ENCODE assay signal across 15 cellular contexts in genomic region chr1:211874521-211875347, GRCh38. TPM values are rescaled to one million over a fixed set of nuclear protein-coding genes. Genes with fewer than 3 reads are reported as not detected.
A peak's percentile ranks its signal among the peaks of the same experiment; 100 is the strongest.
DNase-seq lines count a peak whose midpoint lies in the region; ATAC-seq, FAIRE-seq and TF ChIP-seq lines count a peak whose summit lies in the region.
"Had no signal": no experiment of that assay in that cellular context is flagged by ENCODE, and none has a peak within 500 bp of the region (broad histone marks: within the 10 kb centered on the region; RNA-seq: fewer than 3 reads in every experiment).

No MANE protein-coding gene starts in this region.

- whole genome bisulfite sequencing in liver: 83% methylated on average over 25 of the region's 25 CpGs
- 13% methylated on average over 3 of the region's 25 CpGs for WGBS in HepG2 (ENCODE audit: low lambda C conversion rate)
- WGBS in lung, 2 donors: 81 to 93% methylated on average over 25 of the region's 25 CpGs
- WGBS in transverse colon (ENCODE audit: low coverage in 1 of 2), 2 donors: 20 to 90% methylated on average over 1 to 16 of the region's 25 CpGs

- POLR2A ChIA-PET in HepG2 (lab: Yijun Ruan, JAX): no interaction called here

- no peaks in the 10 kb centered on the region for H4K20me1 ChIP-seq in HepG2 (ENCODE audit: insufficient read depth, low read length)

- H3K9ac ChIP-seq in liver (ENCODE audit: low read depth in 1 of 2, low read length in 2 of 2) (no peak overlapping the region), HepG2 (ENCODE audit: insufficient read depth, low read depth, low read length) (no peak overlapping the region)
- H3K9ac ChIP-seq: GM23248 had no signal

- DNase-seq in HepG2 (ENCODE audit: low spot score): no peak
- DNase-seq in cerebellum (ENCODE audit: low spot score): peak; percentile 17
- DNase-seq in lung (ENCODE audit: low spot score): peak; percentile 32
- DNase-seq in NCI-H128 (lab: John Stamatoyannopoulos, UW; ENCODE audit: unreplicated experiment): no peak
- no peak for DNase-seq in transverse colon
- DNase-seq: DMS 273 treated with DMSO at 0.1 percent for 48 hours, GF-D8, GM23248, NCI-H1092, NCI-H1694, NCI-H774 had no signal

- H3K4me1 ChIP-seq in liver (ENCODE audit: control insufficient read depth in 4 of 4, insufficient read depth in 4 of 4, low read length in 3 of 4): no peaks in the 10 kb centered on the region
- H3K4me1 ChIP-seq in HepG2 (ENCODE audit: insufficient read depth, low read length): no peaks in the 10 kb centered on the region
- H3K4me1 ChIP-seq in lung (ENCODE audit: control insufficient read depth in 2 of 2, insufficient read depth in 2 of 2, low read length in 2 of 2): no peaks in the 10 kb centered on the region
- H3K4me1 ChIP-seq in transverse colon: no peaks in the 10 kb centered on the region

- intact Hi-C loops in HepG2 (cut with micrococcal nuclease; ENCODE audit: unreplicated experiment): no loop called here
- intact Hi-C loops in transverse colon (cut with DNase I; ENCODE audit: low total_unique reads): no loop called here

- H3K79me2 ChIP-seq in HepG2 (ENCODE audit: insufficient read depth, low read length): no peaks in the 10 kb centered on the region

- no peak overlapping the region for H3K4me2 ChIP-seq in HepG2 (ENCODE audit: low read depth, low read length)

- H3K4me3 ChIP-seq in liver (ENCODE audit: low read depth in 1 of 3, low read length in 3 of 3) (no peak overlapping the region), HepG2 (replicated peaks in 1 of 3; ENCODE audit: insufficient read depth in 1 of 3, low read depth in 2 of 3, low read length in 3 of 3) (no peak overlapping the region), lung (no peak overlapping the region), transverse colon (no peak overlapping the region)
- H3K4me3 ChIP-seq: GM23248 had no signal

- no TSS peak for BruUV-seq in HepG2 (replicated peaks; lab: Mats Ljungman, UMichigan)

- TF ChIP-seq CTCF in liver (IDR thresholded peaks at IDR 0.05; ENCODE audit: low read depth, low read length, missing input control): no peak
- no peak for TF ChIP-seq CTCF in HepG2 (CRISPR knock-in tag; IDR thresholded peaks at IDR 0.05)
- TF ChIP-seq CTCF in lung (IDR thresholded peaks at IDR 0.05; ENCODE audit: control extremely low read depth, extremely low read depth): no peak
- no peak for TF ChIP-seq CTCF in transverse colon (IDR thresholded peaks at IDR 0.05)

- TF ChIP-seq EP300 in HepG2 (IDR thresholded peaks at IDR 0.05; ENCODE audit: low read depth in 2 of 2, low read length in 2 of 2): no peak
- no peak for TF ChIP-seq EP300 in HepG2 (CRISPR knock-in tag; IDR thresholded peaks at IDR 0.05; ENCODE audit: borderline replicate concordance)
- TF ChIP-seq EP300 in transverse colon (IDR thresholded peaks at IDR 0.05; ENCODE audit: low read depth): no peak

- no peaks in the 10 kb centered on the region for H3K27me3 ChIP-seq in liver (ENCODE audit: control insufficient read depth in 4 of 4, insufficient read depth in 4 of 4, low read length in 3 of 4)
- no peaks in the 10 kb centered on the region; a peak in 1 of 5 replicates for H3K27me3 ChIP-seq in HepG2 (ENCODE audit: control insufficient read depth in 1 of 2, insufficient read depth in 2 of 2, low read length in 2 of 2)
- no peaks in the 10 kb centered on the region for H3K27me3 ChIP-seq in lung (ENCODE audit: control insufficient read depth, insufficient read depth)
- no peaks in the 10 kb centered on the region for H3K27me3 ChIP-seq in transverse colon

- H3K9me3 ChIP-seq in liver (ENCODE audit: control insufficient read depth in 4 of 4, low read length in 3 of 4) (no peaks in the 10 kb centered on the region), HepG2 (ENCODE audit: low read length) (no peaks in the 10 kb centered on the region), lung (ENCODE audit: control insufficient read depth in 2 of 2, insufficient read depth in 1 of 2, low read length in 1 of 2) (peaks cover 0 to 1% of the 10 kb centered on the region in 2 donors), transverse colon (no peaks in the 10 kb centered on the region)

- in situ Hi-C loops in HepG2 (cut with HindIII; ENCODE audit: extremely low pct_ligation_motif_present, low pct_unique_long_range_greater_than_20kb) (no loop called here), transverse colon (cut with MboI; ENCODE audit: low pct_ligation_motif_present in 1 of 4, low pct_unique_long_range_greater_than_20kb in 1 of 4, low sequenced_read_pairs in 3 of 4) (no loop called here)

- no peak for FAIRE-seq in HepG2 (lab: Jason Lieb, UNC)
- FAIRE-seq: GM12892 had no signal

- H3K27ac ChIP-seq in liver (ENCODE audit: low read depth in 1 of 2, low read length in 2 of 2) (no peak overlapping the region), HepG2 (ENCODE audit: extremely low read length, insufficient read depth, low read length) (no peak overlapping the region), lung (ENCODE audit: low read depth in 1 of 2, low read length in 1 of 2) (no peak overlapping the region), transverse colon (no peak overlapping the region)
- H3K27ac ChIP-seq: C4-2B, GM23248 had no signal

- CTCF ChIA-PET in HepG2 (lab: Yijun Ruan, JAX; ENCODE audit: low intra/inter-chr PET ratio, low total read pairs): no interaction called here

- TF ChIP-seq POLR2A in HepG2 (IDR thresholded peaks at IDR 0.05; ENCODE audit: insufficient read depth in 1 of 2, low read depth in 2 of 2, low read length in 2 of 2) (no peak), transverse colon (IDR thresholded peaks at IDR 0.05) (no peak)

- H3K36me3 ChIP-seq in liver (ENCODE audit: control insufficient read depth in 4 of 4, insufficient read depth in 3 of 4, low read depth in 1 of 4, low read length in 3 of 4): no peaks in the 10 kb centered on the region
- H3K36me3 ChIP-seq in HepG2 (replicated peaks in 1 of 2; ENCODE audit: control insufficient read depth in 1 of 2, insufficient read depth in 2 of 2, low read length in 2 of 2): no peaks in the 10 kb centered on the region
- no peaks in the 10 kb centered on the region for H3K36me3 ChIP-seq in lung (ENCODE audit: control insufficient read depth in 2 of 2, insufficient read depth in 2 of 2, low read length in 2 of 2)
- H3K36me3 ChIP-seq in transverse colon: no peaks in the 10 kb centered on the region

- ATAC-seq in HepG2 (no peak), lung (ENCODE audit: insufficient read depth, low FRiP score) (peak; percentile 41), HG03469 (IDR thresholded peaks at IDR 0.05; ENCODE audit: unreplicated experiment) (no peak)

- no peak overlapping the region for H2AFZ ChIP-seq in HepG2 (ENCODE audit: low read length)
- H2AFZ ChIP-seq: GM23248 had no signal

- TF ChIP-seq RAD21 in liver (IDR thresholded peaks at IDR 0.05) (no peak), HepG2 (CRISPR knock-in tag; IDR thresholded peaks at IDR 0.05) (no peak)

TF ChIP-seq in liver, 16 proteins besides CTCF, POLR2A, EP300 and RAD21 (continues in another document):
- TF ChIP-seq MAX (IDR thresholded peaks at IDR 0.05): no peak
- TF ChIP-seq NR2F2 (IDR thresholded peaks at IDR 0.05): no peak
- TF ChIP-seq FOXA2 (IDR thresholded peaks at IDR 0.05): no peak
- no peak for TF ChIP-seq GABPA (IDR thresholded peaks at IDR 0.05 in 1 of 2, conservative IDR thresholded peaks at IDR 0.05 in 1 of 2)
- no peak for TF ChIP-seq HNF4A (conservative IDR thresholded peaks at IDR 0.05)
- no peak for TF ChIP-seq SP1 (IDR thresholded peaks at IDR 0.05)

TF ChIP-seq in HepG2, 621 proteins besides CTCF, POLR2A, EP300 and RAD21 (continues in another document):
- TF ChIP-seq MEIS2 (CRISPR knock-in tag; IDR thresholded peaks at IDR 0.05): no peak
- no peak for TF ChIP-seq GABPB1 (CRISPR knock-in tag; IDR thresholded peaks at IDR 0.05)
- no peak for TF ChIP-seq RFXAP (CRISPR knock-in tag; IDR thresholded peaks at IDR 0.05; ENCODE audit: borderline replicate concordance)
- no peak for TF ChIP-seq ZNF362 (CRISPR knock-in tag; IDR thresholded peaks at IDR 0.05; ENCODE audit: borderline replicate concordance)
- no peak for TF ChIP-seq ATF1 (CRISPR knock-in tag; IDR thresholded peaks at IDR 0.05)
- no peak for TF ChIP-seq TCF7L2 (IDR thresholded peaks at IDR 0.05; ENCODE audit: low read depth, low read length)

RNA-seq across cellular contexts. Expression of gene LPGAT1, which starts 44.2 kb away (rescaled TPM):
- 10 to 100 TPM; 48.7 to 53.8 TPM for total RNA-seq in liver
- polyA plus RNA-seq in liver: 10 to 100 TPM; 11.6 to 15.7 TPM
- total RNA-seq in HepG2 (2016; rRNA removed; fragmentation: Illumina TruSeq; extraction: Trizol): 48.3 and 51.0 TPM in 2 replicates
- total RNA-seq in HepG2 (2016; cell fraction: cytosol; rRNA removed; fragmentation: Illumina TruSeq; extraction: Trizol; ENCODE audit: low read depth): 19.6 and 21.6 TPM in 2 replicates
- total RNA-seq in HepG2 (2016; cell fraction: insoluble cytoplasmic fraction; rRNA removed; fragmentation: Illumina TruSeq; extraction: Trizol): 47.1 and 49.5 TPM in 2 replicates
- 45.9 and 50.5 TPM in 2 replicates for total RNA-seq in HepG2 (2016; cell fraction: membrane; rRNA removed; fragmentation: Illumina TruSeq; extraction: Trizol)
- total RNA-seq in HepG2 (2016; cell fraction: nucleus; rRNA removed; fragmentation: Illumina TruSeq; extraction: Trizol): 43.8 and 48.5 TPM in 2 replicates
- polyA plus RNA-seq in HepG2 (2011; rRNA removed): 11.7 and 12.1 TPM in 2 replicates
- 7.8 and 9.8 TPM in 2 replicates for polyA plus RNA-seq in HepG2 (2011; cell fraction: cytosol; rRNA removed)
- 6.5 and 10.8 TPM in 2 replicates for polyA plus RNA-seq in HepG2 (2011; cell fraction: nucleus; rRNA removed)
- 12.6 and 14.0 TPM in 2 replicates for polyA plus RNA-seq in HepG2 (2012)
- 5.8 and 6.0 TPM in 2 replicates for polyA plus RNA-seq in HepG2 (2016; cell fraction: cytosol; fragmentation: Illumina TruSeq; extraction: Trizol; ENCODE audit: low read depth)
- 29.0 and 32.3 TPM in 2 replicates for polyA plus RNA-seq in HepG2 (2016; cell fraction: insoluble cytoplasmic fraction; fragmentation: Illumina TruSeq; extraction: Trizol; ENCODE audit: low read depth)
- 17.2 and 17.5 TPM in 2 replicates for polyA plus RNA-seq in HepG2 (2016; cell fraction: membrane; fragmentation: Illumina TruSeq; extraction: Trizol; ENCODE audit: low read depth)
- 35.8 and 40.8 TPM in 2 replicates for polyA plus RNA-seq in HepG2 (2016; cell fraction: nucleus; fragmentation: Illumina TruSeq; extraction: Trizol; ENCODE audit: insufficient read depth, low read depth)
- polyA minus RNA-seq in HepG2 (2011; rRNA and poly(A)+ RNA removed; ENCODE audit: low replicate concordance): 12.2 and 16.2 TPM in 2 replicates
- polyA minus RNA-seq in HepG2 (2011; cell fraction: cytosol; rRNA and poly(A)+ RNA removed): 31.7 and 37.7 TPM in 2 replicates
- 32.2 and 34.1 TPM in 2 replicates for polyA minus RNA-seq in HepG2 (2011; cell fraction: nucleus; rRNA and poly(A)+ RNA removed)
- 91.2 TPM for total RNA-seq in cerebellum
- 10 to 100 TPM; 39.8 to 41.9 TPM for total RNA-seq in lung
- 10 to 100 TPM in 1 of 2 donors, 1 to 10 TPM in 1; 4.9 to 11.2 TPM for polyA plus RNA-seq in lung
- total RNA-seq in transverse colon: 100 to 1,000 TPM in 1 of 4 donors, 10 to 100 TPM in 3; 19.3 to 345 (median 37.4) TPM

Comparison
In these comparisons a context has a peak if more than half of its experiments do, and no peak if none do; other contexts are left out.
1. DNase-seq: peak in cerebellum (single experiment) and lung (single experiment); none in HepG2 (single experiment), NCI-H128 (single experiment) and transverse colon (single experiment).